Comparison of ENCODE assay signal across 8 cellular contexts in the genomic region with DNA sequence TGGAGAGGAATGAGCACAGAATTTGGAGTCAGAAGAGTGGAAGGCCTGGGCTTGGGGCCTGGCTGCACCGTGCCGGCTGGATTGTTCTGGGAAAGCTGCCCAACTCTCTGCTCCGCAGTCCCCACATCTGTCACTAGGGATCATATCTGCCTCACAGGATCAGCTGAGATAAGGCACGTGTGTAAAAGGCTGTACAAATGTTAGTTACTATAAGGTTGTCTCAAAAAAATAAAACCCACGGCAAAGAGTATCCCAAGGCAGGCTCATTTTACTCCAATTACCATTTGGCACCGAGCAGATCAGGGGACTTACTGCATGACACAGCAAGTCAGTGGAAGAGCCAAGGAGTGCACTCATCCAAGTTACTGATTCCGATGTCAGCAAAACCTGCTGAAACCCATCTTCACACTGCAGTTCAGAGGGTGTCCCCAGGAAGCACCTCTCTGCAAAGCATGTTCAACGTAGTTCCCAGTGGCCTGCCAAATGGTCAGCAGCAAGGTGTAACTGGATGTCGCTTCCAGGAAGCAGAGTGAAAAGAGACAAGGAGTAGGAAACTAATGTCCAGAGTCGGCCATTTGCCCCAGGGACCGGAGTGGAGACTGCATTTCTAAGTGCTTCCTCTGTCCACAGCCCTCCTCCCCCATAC. TPM values are rescaled to one million over a fixed set of nuclear protein-coding genes. Genes with fewer than 3 reads are reported as not detected.
A peak's percentile ranks its signal among the peaks of the same experiment; 100 is the strongest.
DNase-seq lines count a peak whose midpoint lies in the region; ATAC-seq, FAIRE-seq and TF ChIP-seq lines count a peak whose summit lies in the region.

No MANE protein-coding gene starts in this region.

- POLR2A ChIA-PET in endothelial cell of umbilical vein (lab: Charles Lee), result interaction anchor here (0.6 kb wide), 1 partner anchor 274 kb away, joined by 3 read pairs; no protein-coding TSS in a partner anchor
- POLR2A ChIA-PET in activated CD4-positive, alpha-beta T cell treated with anti-CD3 and anti-CD28 coated beads for 36 hours (lab: Charles Lee), result no interaction called here

- ATAC-seq in DND-41 (ENCODE audit: insufficient read depth, low read depth) (peak; percentile 45; the same call in 1 of the 3 replicates), GM18861 (IDR thresholded peaks at IDR 0.05; ENCODE audit: unreplicated experiment) (no peak), GM18502 (IDR thresholded peaks at IDR 0.05; ENCODE audit: poor library complexity, unreplicated experiment) (no peak), GM18517 (IDR thresholded peaks at IDR 0.05; ENCODE audit: unreplicated experiment) (no peak)
- ATAC-seq in activated CD4-positive, alpha-beta T cell treated with anti-CD3 and anti-CD28 coated beads for 36 hours, result no peak

- H3K36me3 ChIP-seq in DND-41 (ENCODE audit: insufficient read depth, low read length) (no peaks in the 10 kb centered on the region), endothelial cell of umbilical vein (ENCODE audit: control insufficient read depth in 2 of 2, extremely low read depth in 1 of 2, insufficient read depth in 2 of 2, low read length in 2 of 2) (no peaks in the 10 kb centered on the region)

- BruUV-seq in endothelial cell of umbilical vein (replicated peaks; lab: Mats Ljungman, UMichigan), result no TSS peak

- peaks cover 38% of the 10 kb centered on the region for H3K4me1 Mint-ChIP-seq in mesothelial cell of epicardium
- peaks cover 18% of the 10 kb centered on the region for H3K4me1 Mint-ChIP-seq in activated CD4-positive, alpha-beta T cell treated with anti-CD3 and anti-CD28 coated beads for 36 hours

- H3K9ac ChIP-seq in DND-41 (ENCODE audit: low read depth, low read length) (no peak overlapping the region), endothelial cell of umbilical vein (replicated peaks; ENCODE audit: extremely low read depth, insufficient read depth, low read length) (no peak overlapping the region)

- peak overlapping the region; percentile 92 for H3K27ac Mint-ChIP-seq in mesothelial cell of epicardium
- no peak overlapping the region for H3K27ac Mint-ChIP-seq in activated CD4-positive, alpha-beta T cell treated with anti-CD3 and anti-CD28 coated beads for 36 hours

- H4K20me1 ChIP-seq in DND-41 (ENCODE audit: insufficient read depth, low read length) (no peaks in the 10 kb centered on the region), endothelial cell of umbilical vein (replicated peaks; ENCODE audit: control insufficient read depth, extremely low read depth, insufficient read depth, low read length) (no peaks in the 10 kb centered on the region)

- H3K4me3 Mint-ChIP-seq in mesothelial cell of epicardium, result no peak overlapping the region
- no peak overlapping the region for H3K4me3 Mint-ChIP-seq in activated CD4-positive, alpha-beta T cell treated with anti-CD3 and anti-CD28 coated beads for 36 hours

- H3K9me3 Mint-ChIP-seq in mesothelial cell of epicardium, result peaks cover 3% of the 10 kb centered on the region
- H3K9me3 Mint-ChIP-seq in activated CD4-positive, alpha-beta T cell treated with anti-CD3 and anti-CD28 coated beads for 36 hours (ENCODE audit: low read depth), result no peaks in the 10 kb centered on the region

- H3K4me1 ChIP-seq in DND-41 (ENCODE audit: insufficient read depth, low read length) (no peaks in the 10 kb centered on the region), endothelial cell of umbilical vein (ENCODE audit: control insufficient read depth, extremely low read depth, insufficient read depth, low read length) (peaks cover 14% of the 10 kb centered on the region)

- dilution Hi-C loops in endothelial cell of umbilical vein (cut with MboI; ENCODE audit: extremely low pct_ligation_motif_present, low sequenced_read_pairs), result no loop called here

- intact Hi-C loops in endothelial cell of umbilical vein (cut with micrococcal nuclease), result loop anchor here (1.0 kb wide), 1 partner anchor 19 kb away; no protein-coding TSS in a partner anchor
- intact Hi-C loops in activated CD4-positive, alpha-beta T cell treated with anti-CD3 and anti-CD28 coated beads for 36 hours (cut with DNase I, micrococcal nuclease), result loop anchor here in 1 of 2 experiments (10.0 kb wide), 1 partner anchor 240 kb away; no protein-coding TSS in a partner anchor

- no peaks in the 10 kb centered on the region for H3K27me3 Mint-ChIP-seq in mesothelial cell of epicardium (ENCODE audit: low read depth)
- H3K27me3 Mint-ChIP-seq in activated CD4-positive, alpha-beta T cell treated with anti-CD3 and anti-CD28 coated beads for 36 hours, result no peaks in the 10 kb centered on the region

- H3K36me3 Mint-ChIP-seq in mesothelial cell of epicardium, result no peaks in the 10 kb centered on the region
- no peaks in the 10 kb centered on the region for H3K36me3 Mint-ChIP-seq in activated CD4-positive, alpha-beta T cell treated with anti-CD3 and anti-CD28 coated beads for 36 hours (ENCODE audit: low read depth)

- TF ChIP-seq CTCF in DND-41 (IDR thresholded peaks at IDR 0.05; ENCODE audit: borderline replicate concordance, extremely low read depth, low read length, poor library complexity, severe bottlenecking) (peak; percentile 46), endothelial cell of umbilical vein (IDR thresholded peaks at IDR 0.05; ENCODE audit: extremely low read depth in 1 of 2, insufficient read depth in 1 of 2, low read depth in 1 of 2, low read length in 2 of 2) (peak in 1 of 2 donors; percentile 16), mesothelial cell of epicardium (IDR thresholded peaks at IDR 0.05; ENCODE audit: unreplicated experiment) (no peak)

- no peaks in the 10 kb centered on the region for H3K9me3 ChIP-seq in DND-41 (ENCODE audit: insufficient read depth, low read length, severe bottlenecking)
- no peaks in the 10 kb centered on the region for H3K9me3 ChIP-seq in endothelial cell of umbilical vein (replicated peaks; ENCODE audit: control insufficient read depth, insufficient read depth, low read length)

- no peaks in the 10 kb centered on the region for H3K9me1 ChIP-seq in endothelial cell of umbilical vein (replicated peaks; ENCODE audit: control insufficient read depth, extremely low read depth, insufficient read depth, low read length)

- H3K79me2 ChIP-seq in DND-41 (ENCODE audit: insufficient read depth, low read length) (no peaks in the 10 kb centered on the region), endothelial cell of umbilical vein (ENCODE audit: control insufficient read depth, insufficient read depth, low read length) (no peaks in the 10 kb centered on the region)

- TF ChIP-seq POLR2A in endothelial cell of umbilical vein (IDR thresholded peaks at IDR 0.05; ENCODE audit: low read depth, low read length), result no peak

- FAIRE-seq in endothelial cell of umbilical vein (lab: Jason Lieb, UNC), result peak; percentile 58

- H2AFZ ChIP-seq in DND-41 (ENCODE audit: low read depth, low read length) (no peak overlapping the region), endothelial cell of umbilical vein (ENCODE audit: low read depth, low read length) (peak overlapping the region; percentile 32)

- H3K4me3 ChIP-seq in DND-41 (ENCODE audit: low read depth in 1 of 2, low read length in 2 of 2) (no peak overlapping the region), endothelial cell of umbilical vein (replicated peaks in 1 of 3; ENCODE audit: insufficient read depth in 1 of 3, low read depth in 1 of 3, low read length in 3 of 3) (no peak overlapping the region)

- H3K27me3 ChIP-seq in DND-41 (ENCODE audit: insufficient read depth, low read length, poor library complexity), result no peaks in the 10 kb centered on the region
- no peaks in the 10 kb centered on the region for H3K27me3 ChIP-seq in endothelial cell of umbilical vein (ENCODE audit: control insufficient read depth in 2 of 2, insufficient read depth in 2 of 2, low read length in 2 of 2)

- CTCF ChIA-PET in endothelial cell of umbilical vein (lab: Charles Lee), result interaction anchor here (0.8 to 5.1 kb wide), 7 partner anchors 18 to 245 kb away, joined by 3 to 26 read pairs (median 3); a partner anchor contains a TSS
- CTCF ChIA-PET in activated CD4-positive, alpha-beta T cell treated with anti-CD3 and anti-CD28 coated beads for 36 hours (lab: Charles Lee), result interaction anchor here (0.6 kb wide), 1 partner anchor 154 kb away, joined by 3 read pairs; no protein-coding TSS in a partner anchor

- DNase-seq in DND-41, result no peak
- DNase-seq in NCI-H82 (lab: John Stamatoyannopoulos, UW), result peak; percentile 77
- peak; percentile 60 for DNase-seq in endothelial cell of umbilical vein (ENCODE audit: low read depth, low spot score)
- peak in 1 of 2 experiments; percentile 62 for DNase-seq in mesothelial cell of epicardium (ENCODE audit: low spot score in 2 of 2, unreplicated experiment in 2 of 2)
- no peak for DNase-seq in activated CD4-positive, alpha-beta T cell treated with anti-CD3 and anti-CD28 coated beads for 36 hours

- H3K4me2 ChIP-seq in DND-41 (ENCODE audit: insufficient read depth, low read length) (no peak overlapping the region), endothelial cell of umbilical vein (ENCODE audit: insufficient read depth, low read length) (no peak overlapping the region)

- H3K27ac ChIP-seq in DND-41 (ENCODE audit: low read length) (no peak overlapping the region), endothelial cell of umbilical vein (ENCODE audit: insufficient read depth, low read depth, low read length) (no peak overlapping the region)

RNA-seq across cellular contexts. Expression of a gene that starts 18.1 kb away (rescaled TPM):
- total RNA-seq in endothelial cell of umbilical vein (44.1 and 48.6 TPM in 2 replicates), mesothelial cell of epicardium (105 to 109 TPM (median 108 TPM) in 3 replicates)
- polyA plus RNA-seq in endothelial cell of umbilical vein, result 11.6 and 13.6 TPM in 2 replicates
- polyA plus RNA-seq in endothelial cell of umbilical vein (2011; cell fraction: cytosol; rRNA removed), result 7.5 and 8.4 TPM in 2 replicates
- polyA plus RNA-seq in endothelial cell of umbilical vein (2011; cell fraction: nucleus; rRNA removed), result 29.8 and 33.1 TPM in 2 replicates
- polyA plus RNA-seq in endothelial cell of umbilical vein (2012), result 17.1 and 21.6 TPM in 2 replicates
- 53.2 and 69.2 TPM in 2 replicates for polyA minus RNA-seq in endothelial cell of umbilical vein
- polyA minus RNA-seq in endothelial cell of umbilical vein (2011; cell fraction: cytosol; rRNA and poly(A)+ RNA removed), result 13.6 TPM
- polyA minus RNA-seq in endothelial cell of umbilical vein (2011; cell fraction: nucleus; rRNA and poly(A)+ RNA removed), result 57.8 and 70.7 TPM in 2 replicates
- total RNA-seq in activated CD4-positive, alpha-beta T cell treated with anti-CD3 and anti-CD28 coated beads for 36 hours, result 10 to 100 TPM; 41.0 to 43.2 TPM

RNA-seq across cellular contexts. Expression of a gene that starts 24.6 kb away (rescaled TPM):
- total RNA-seq in endothelial cell of umbilical vein (not detected in 2 replicates), mesothelial cell of epicardium (2.5 to 3.5 TPM (median 3.2 TPM) in 3 replicates)
- not detected in 2 replicates for polyA plus RNA-seq in endothelial cell of umbilical vein
- 0.10 TPM in 1 of 2 replicates, not detected in the other for polyA plus RNA-seq in endothelial cell of umbilical vein (2011; cell fraction: cytosol; rRNA removed)
- polyA plus RNA-seq in endothelial cell of umbilical vein (2011; cell fraction: nucleus; rRNA removed), result not detected in 2 replicates
- polyA plus RNA-seq in endothelial cell of umbilical vein (2012), result not detected in 2 replicates
- not detected in 2 replicates for polyA minus RNA-seq in endothelial cell of umbilical vein
- polyA minus RNA-seq in endothelial cell of umbilical vein (2011; cell fraction: cytosol; rRNA and poly(A)+ RNA removed), result not detected
- polyA minus RNA-seq in endothelial cell of umbilical vein (2011; cell fraction: nucleus; rRNA and poly(A)+ RNA removed), result not detected in 2 replicates
- total RNA-seq in activated CD4-positive, alpha-beta T cell treated with anti-CD3 and anti-CD28 coated beads for 36 hours, result not detected

Comparison
In these comparisons a context has a peak if more than half of its experiments do, and no peak if none do; other contexts are left out.
1. DNase-seq: peak in NCI-H82 (single experiment) and endothelial cell of umbilical vein (single experiment); none in DND-41 (single experiment) and activated CD4-positive, alpha-beta T cell treated with anti-CD3 and anti-CD28 coated beads for 36 hours (single experiment).